In the genomic region with DNA sequence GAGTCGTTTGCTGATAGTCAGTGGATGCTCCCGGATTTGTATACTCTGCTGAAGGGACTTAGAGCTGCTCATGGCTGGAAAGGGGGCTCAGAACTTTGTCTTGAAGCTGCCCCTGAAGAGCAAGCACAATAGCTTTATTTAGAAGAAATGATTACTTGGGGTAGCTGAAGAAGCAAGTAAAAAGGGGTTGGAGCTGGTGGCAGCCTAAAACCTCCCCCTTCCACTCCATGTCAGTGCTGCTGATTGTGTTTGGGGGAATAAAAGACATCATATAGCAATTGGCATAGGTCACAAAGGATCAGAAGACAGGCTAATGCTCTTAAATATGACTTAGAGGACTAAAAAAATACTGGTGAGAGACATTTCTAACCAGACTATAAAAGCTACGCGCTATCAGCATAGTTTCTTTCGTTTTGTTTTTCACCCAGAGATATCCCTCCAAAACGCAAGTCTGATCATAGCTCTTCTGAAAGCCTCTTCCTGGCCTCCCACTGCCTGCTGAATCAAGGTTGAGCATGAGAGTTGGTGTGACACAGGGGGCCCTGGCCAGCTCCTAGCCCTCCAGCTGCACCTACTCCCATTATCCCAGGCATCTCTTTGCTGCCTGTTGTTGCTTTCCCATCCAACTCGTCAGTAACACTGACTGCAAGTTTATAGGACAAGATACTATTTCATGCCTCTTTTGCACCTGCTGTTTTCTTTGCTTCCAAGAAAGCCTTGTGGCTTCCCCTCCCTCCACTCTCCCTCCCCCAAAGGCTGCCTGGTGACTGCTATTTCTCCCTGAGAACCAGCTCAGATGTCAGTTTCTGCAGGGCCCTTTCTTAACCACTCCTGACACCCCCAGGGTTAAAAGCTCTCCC, we compare ENCODE assay signal across 10 cellular contexts. TPM values are rescaled to one million over a fixed set of nuclear protein-coding genes. Genes with fewer than 3 reads are reported as not detected.
DNase-seq lines count a peak whose midpoint lies in the region; ATAC-seq and TF ChIP-seq lines count a peak whose summit lies in the region.
"Had no signal": no experiment of that assay in that cellular context is flagged by ENCODE, and none has a peak within 500 bp of the region (broad histone marks: within the 10 kb centered on the region; RNA-seq: fewer than 3 reads in every experiment).

No MANE protein-coding gene starts in this region.

- peak overlapping the region; percentile 86 for H3K27ac Mint-ChIP-seq in activated naive CD8-positive, alpha-beta T cell treated with anti-CD3 and anti-CD28 coated beads for 36 hours
- H3K27ac Mint-ChIP-seq: activated B cell treated with CpG ODN at 0.5 μM for 24 hours had no signal

- no peak overlapping the region for H3K9ac ChIP-seq in MM.1S (ENCODE audit: low read length)

- peaks cover 13% of the 10 kb centered on the region for H3K9me3 Mint-ChIP-seq in activated naive CD8-positive, alpha-beta T cell treated with anti-CD3 and anti-CD28 coated beads for 36 hours

- H3K79me2 ChIP-seq in MM.1S (ENCODE audit: low read length): no peaks in the 10 kb centered on the region
- no peaks in the 10 kb centered on the region for H3K79me2 ChIP-seq in osteoblast (ENCODE audit: insufficient read depth, low read length)
- no peaks in the 10 kb centered on the region for H3K79me2 ChIP-seq in OCI-LY7 (ENCODE audit: insufficient read depth, low read depth, low read length)

- H2AFZ ChIP-seq in MM.1S (ENCODE audit: low read length): peak overlapping the region; percentile 20
- peak overlapping the region; percentile 47 for H2AFZ ChIP-seq in osteoblast (ENCODE audit: low read length)
- no peak overlapping the region for H2AFZ ChIP-seq in OCI-LY7 (ENCODE audit: low read length)

- no peaks in the 10 kb centered on the region for H3K36me3 ChIP-seq in MM.1S (replicated peaks; ENCODE audit: insufficient read depth, low read length)
- no peaks in the 10 kb centered on the region for H3K36me3 ChIP-seq in osteoblast (ENCODE audit: insufficient read depth, low read length)
- no peaks in the 10 kb centered on the region for H3K36me3 ChIP-seq in OCI-LY7 (ENCODE audit: insufficient read depth, low read length)

- CTCF ChIA-PET in OCI-LY7 (lab: Charles Lee; ENCODE audit: unreplicated experiment): interaction anchor here (0.6 kb wide), 2 partner anchors 172 to 1839 kb away, joined by 3 read pairs; a partner anchor contains a TSS

- TF ChIP-seq CTCF in MM.1S (IDR thresholded peaks at IDR 0.05; ENCODE audit: low read length): no peak
- TF ChIP-seq CTCF in osteoblast (IDR thresholded peaks at IDR 0.05; ENCODE audit: extremely low read depth, low read depth, low read length): no peak
- TF ChIP-seq CTCF in OCI-LY7 (conservative IDR thresholded peaks at IDR 0.05; ENCODE audit: low read length): no peak

- H3K9me2 ChIP-seq in MM.1S (replicated peaks; ENCODE audit: insufficient read depth, low read length) (no peaks in the 10 kb centered on the region), OCI-LY7 (ENCODE audit: insufficient read depth, low read length) (no peaks in the 10 kb centered on the region)

- H3K9me3 ChIP-seq in MM.1S (replicated peaks; ENCODE audit: insufficient read depth, low read length) (no peaks in the 10 kb centered on the region), osteoblast (ENCODE audit: low read depth, low read length) (no peaks in the 10 kb centered on the region), OCI-LY7 (ENCODE audit: low read length) (no peaks in the 10 kb centered on the region)

- no peaks in the 10 kb centered on the region for H4K20me1 ChIP-seq in MM.1S (ENCODE audit: insufficient read depth, low read length)
- H4K20me1 ChIP-seq in osteoblast (ENCODE audit: insufficient read depth, low read length): no peaks in the 10 kb centered on the region
- H4K20me1 ChIP-seq in OCI-LY7 (ENCODE audit: insufficient read depth, low read length): no peaks in the 10 kb centered on the region

- no peak overlapping the region; the same call in 1 of the 2 replicates for H3K27ac ChIP-seq in MM.1S (ENCODE audit: low read length)
- H3K27ac ChIP-seq in osteoblast (ENCODE audit: low read depth, low read length): peak overlapping the region; percentile 72
- H3K27ac ChIP-seq in OCI-LY7 (ENCODE audit: low read depth, low read length, poor library complexity, severe bottlenecking): no peak overlapping the region

- intact Hi-C loops in OCI-LY7 (cut with micrococcal nuclease; ENCODE audit: unreplicated experiment): no loop called here

- peak; percentile 12 for DNase-seq in MM.1S
- DNase-seq in activated naive CD8-positive, alpha-beta T cell treated with anti-CD3 and anti-CD28 coated beads for 36 hours: peak; percentile 16
- DNase-seq in osteoblast (ENCODE audit: insufficient read length, low spot score, missing footprints): no peak
- DNase-seq in OCI-LY7 (ENCODE audit: low spot score): no peak
- DNase-seq: activated B cell treated with CpG ODN at 0.5 μM for 24 hours had no signal

- peaks cover 17% of the 10 kb centered on the region for H3K4me1 ChIP-seq in MM.1S (ENCODE audit: low read length)
- peaks cover 32% of the 10 kb centered on the region for H3K4me1 ChIP-seq in osteoblast (ENCODE audit: insufficient read depth, low read length)
- no peaks in the 10 kb centered on the region for H3K4me1 ChIP-seq in OCI-LY7 (ENCODE audit: insufficient read depth, low read length, poor library complexity, severe bottlenecking)

- no peak for TF ChIP-seq POLR2A in GM18505 (IDR thresholded peaks at IDR 0.05; ENCODE audit: borderline replicate concordance, extremely low read depth, insufficient read depth, insufficient read length)

- peak overlapping the region; percentile 63 for H3K4me3 Mint-ChIP-seq in activated naive CD8-positive, alpha-beta T cell treated with anti-CD3 and anti-CD28 coated beads for 36 hours
- H3K4me3 Mint-ChIP-seq: activated B cell treated with CpG ODN at 0.5 μM for 24 hours had no signal

- peaks cover 17% of the 10 kb centered on the region for H3K36me3 Mint-ChIP-seq in activated naive CD8-positive, alpha-beta T cell treated with anti-CD3 and anti-CD28 coated beads for 36 hours

- H3K27me3 ChIP-seq in MM.1S (replicated peaks; ENCODE audit: insufficient read depth, low read length) (no peaks in the 10 kb centered on the region), osteoblast (ENCODE audit: insufficient read depth, low read length) (no peaks in the 10 kb centered on the region)

- no peaks in the 10 kb centered on the region for H3K27me3 Mint-ChIP-seq in activated naive CD8-positive, alpha-beta T cell treated with anti-CD3 and anti-CD28 coated beads for 36 hours
- H3K27me3 Mint-ChIP-seq: activated B cell treated with CpG ODN at 0.5 μM for 24 hours had no signal

- no TSS peak for BruUV-seq in OCI-LY7 (replicated peaks; lab: Mats Ljungman, UMichigan)

- peak overlapping the region; percentile 33; the same call in 1 of the 2 replicates for H3K4me2 ChIP-seq in MM.1S (ENCODE audit: low read depth, low read length)
- H3K4me2 ChIP-seq in osteoblast (ENCODE audit: insufficient read depth, low read length): peak overlapping the region; percentile 24
- H3K4me2 ChIP-seq in OCI-LY7 (ENCODE audit: low read length): no peak overlapping the region

- no peaks in the 10 kb centered on the region for H3F3A ChIP-seq in MM.1S (ENCODE audit: insufficient read depth, low read length)

- POLR2A ChIA-PET in OCI-LY7 (lab: Charles Lee): interaction anchor here (0.6 to 2.2 kb wide), 8 partner anchors 11 to 868 kb away, joined by 3 to 9 read pairs (median 4); no protein-coding TSS in a partner anchor

- ATAC-seq in GM21786 (IDR thresholded peaks at IDR 0.05; ENCODE audit: unreplicated experiment): peak; percentile 42
- no peak for ATAC-seq in GM19328 (IDR thresholded peaks at IDR 0.05; ENCODE audit: unreplicated experiment)
- ATAC-seq in GM18505 (IDR thresholded peaks at IDR 0.05; ENCODE audit: unreplicated experiment): no peak
- ATAC-seq in GM19035 (IDR thresholded peaks at IDR 0.05; ENCODE audit: unreplicated experiment): no peak

- no peak overlapping the region for H3K4me3 ChIP-seq in MM.1S (ENCODE audit: low read length)
- H3K4me3 ChIP-seq in osteoblast (ENCODE audit: insufficient read depth, low read length): no peak overlapping the region
- H3K4me3 ChIP-seq in OCI-LY7 (ENCODE audit: low read depth, low read length, poor library complexity, severe bottlenecking): no peak overlapping the region
- H3K4me3 ChIP-seq: lung had no signal

- peaks cover 24% of the 10 kb centered on the region for H3K4me1 Mint-ChIP-seq in activated naive CD8-positive, alpha-beta T cell treated with anti-CD3 and anti-CD28 coated beads for 36 hours

RNA-seq across cellular contexts. Expression of a gene that starts 33.9 kb away (rescaled TPM):
- 100 to 1,000 TPM; 129 to 141 TPM for total RNA-seq in activated naive CD8-positive, alpha-beta T cell treated with anti-CD3 and anti-CD28 coated beads for 36 hours
- total RNA-seq in osteoblast (69.8 and 91.6 TPM in 2 replicates), OCI-LY7 (2022) (5.2 and 7.4 TPM in 2 replicates)
- 26.6 and 27.6 TPM in 2 replicates for total RNA-seq in OCI-LY7 (2014; rRNA removed; shearing (Covaris generic))

Comparison
In these comparisons a context has a peak if more than half of its experiments do, and no peak if none do; other contexts are left out.
1. DNase-seq: peak in MM.1S (single experiment) and activated naive CD8-positive, alpha-beta T cell treated with anti-CD3 and anti-CD28 coated beads for 36 hours (single experiment); none in osteoblast (single experiment) and OCI-LY7 (single experiment).